ENCODE assay signal across 1 cellular context in the genomic region with DNA sequence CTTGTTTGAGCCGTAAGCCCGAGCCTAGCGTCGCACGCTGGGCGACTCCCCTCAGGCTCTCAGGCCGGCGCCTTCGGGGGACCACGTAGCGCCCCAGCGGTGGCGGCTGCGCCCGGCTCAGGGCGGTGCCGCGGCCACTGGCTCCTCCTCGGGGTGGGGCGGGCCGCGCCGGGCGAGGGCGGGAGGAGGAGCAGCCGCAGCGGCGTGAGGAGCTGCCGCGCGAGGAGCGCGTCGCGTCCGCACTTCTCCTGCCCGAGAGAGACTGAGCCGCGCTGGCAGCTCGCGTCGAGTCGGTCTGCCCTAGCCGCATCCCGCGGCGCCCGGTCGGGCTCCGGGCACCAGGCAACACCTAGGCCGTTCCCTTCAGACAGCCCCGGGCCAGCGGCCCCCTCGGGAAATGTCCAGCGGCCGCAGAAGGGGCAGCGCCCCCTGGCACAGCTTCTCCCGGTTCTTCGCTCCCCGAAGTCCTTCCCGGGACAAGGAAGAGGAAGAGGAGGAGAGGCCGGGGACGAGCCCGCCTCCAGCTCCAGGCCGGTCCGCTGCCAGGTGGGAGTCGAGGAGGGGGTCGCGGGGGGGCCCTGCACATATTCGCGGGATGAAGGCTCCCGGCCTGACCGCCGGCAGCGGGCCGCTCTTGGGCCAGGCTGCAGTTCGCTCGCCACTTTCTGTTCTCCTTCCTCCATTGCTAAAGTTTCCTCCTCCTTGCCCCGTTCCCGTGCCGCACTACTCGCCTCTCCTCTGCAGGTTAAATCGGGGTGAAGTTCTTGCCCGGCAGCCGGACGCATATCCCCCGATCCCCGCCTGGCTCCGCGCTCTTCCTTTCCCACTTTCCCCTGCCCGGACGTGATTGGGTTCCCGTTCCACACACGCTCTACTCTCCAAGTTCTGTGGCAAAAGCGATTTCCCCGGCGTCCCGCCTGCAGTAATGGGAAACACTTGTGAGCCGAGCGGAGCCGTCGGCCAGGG.
TF ChIP-seq lines count a peak whose summit lies in the region.

A gene (plus strand): TSS at position 202 of the 966 bp plus-strand sequence. CDS start 196 bp downstream, at position 398.

TF ChIP-seq in HepG2, 621 proteins besides CTCF, POLR2A, EP300 and RAD21 (continued from another document and continues in another):
- TF ChIP-seq, protein P1, sequence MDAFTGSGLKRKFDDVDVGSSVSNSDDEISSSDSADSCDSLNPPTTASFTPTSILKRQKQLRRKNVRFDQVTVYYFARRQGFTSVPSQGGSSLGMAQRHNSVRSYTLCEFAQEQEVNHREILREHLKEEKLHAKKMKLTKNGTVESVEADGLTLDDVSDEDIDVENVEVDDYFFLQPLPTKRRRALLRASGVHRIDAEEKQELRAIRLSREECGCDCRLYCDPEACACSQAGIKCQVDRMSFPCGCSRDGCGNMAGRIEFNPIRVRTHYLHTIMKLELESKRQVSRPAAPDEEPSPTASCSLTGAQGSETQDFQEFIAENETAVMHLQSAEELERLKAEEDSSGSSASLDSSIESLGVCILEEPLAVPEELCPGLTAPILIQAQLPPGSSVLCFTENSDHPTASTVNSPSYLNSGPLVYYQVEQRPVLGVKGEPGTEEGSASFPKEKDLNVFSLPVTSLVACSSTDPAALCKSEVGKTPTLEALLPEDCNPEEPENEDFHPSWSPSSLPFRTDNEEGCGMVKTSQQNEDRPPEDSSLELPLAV (CRISPR knock-in tag; conservative IDR thresholded peaks at IDR 0.05; ENCODE audit: low read depth) = peak; percentile 76; the same call in 1 of the 2 replicates
- TF ChIP-seq, protein P2, sequence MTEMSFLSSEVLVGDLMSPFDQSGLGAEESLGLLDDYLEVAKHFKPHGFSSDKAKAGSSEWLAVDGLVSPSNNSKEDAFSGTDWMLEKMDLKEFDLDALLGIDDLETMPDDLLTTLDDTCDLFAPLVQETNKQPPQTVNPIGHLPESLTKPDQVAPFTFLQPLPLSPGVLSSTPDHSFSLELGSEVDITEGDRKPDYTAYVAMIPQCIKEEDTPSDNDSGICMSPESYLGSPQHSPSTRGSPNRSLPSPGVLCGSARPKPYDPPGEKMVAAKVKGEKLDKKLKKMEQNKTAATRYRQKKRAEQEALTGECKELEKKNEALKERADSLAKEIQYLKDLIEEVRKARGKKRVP (CRISPR knock-in tag; IDR thresholded peaks at IDR 0.05) = peak in 1 of 2 experiments; percentile 23; a peak in 1 of 4 replicates
- TF ChIP-seq, protein P3, sequence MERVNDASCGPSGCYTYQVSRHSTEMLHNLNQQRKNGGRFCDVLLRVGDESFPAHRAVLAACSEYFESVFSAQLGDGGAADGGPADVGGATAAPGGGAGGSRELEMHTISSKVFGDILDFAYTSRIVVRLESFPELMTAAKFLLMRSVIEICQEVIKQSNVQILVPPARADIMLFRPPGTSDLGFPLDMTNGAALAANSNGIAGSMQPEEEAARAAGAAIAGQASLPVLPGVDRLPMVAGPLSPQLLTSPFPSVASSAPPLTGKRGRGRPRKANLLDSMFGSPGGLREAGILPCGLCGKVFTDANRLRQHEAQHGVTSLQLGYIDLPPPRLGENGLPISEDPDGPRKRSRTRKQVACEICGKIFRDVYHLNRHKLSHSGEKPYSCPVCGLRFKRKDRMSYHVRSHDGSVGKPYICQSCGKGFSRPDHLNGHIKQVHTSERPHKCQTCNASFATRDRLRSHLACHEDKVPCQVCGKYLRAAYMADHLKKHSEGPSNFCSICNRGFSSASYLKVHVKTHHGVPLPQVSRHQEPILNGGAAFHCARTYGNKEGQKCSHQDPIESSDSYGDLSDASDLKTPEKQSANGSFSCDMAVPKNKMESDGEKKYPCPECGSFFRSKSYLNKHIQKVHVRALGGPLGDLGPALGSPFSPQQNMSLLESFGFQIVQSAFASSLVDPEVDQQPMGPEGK (CRISPR knock-in tag; IDR thresholded peaks at IDR 0.05) = peak; percentile 74
- TF ChIP-seq REPIN1 (CRISPR knock-in tag; IDR thresholded peaks at IDR 0.05; ENCODE audit: borderline replicate concordance, low read depth) (peak; percentile 9; the same call in 1 of the 2 replicates), ZNF484 (CRISPR knock-in tag; IDR thresholded peaks at IDR 0.05; ENCODE audit: borderline replicate concordance, low read depth) (no peak), TBX3 (IDR thresholded peaks at IDR 0.05; ENCODE audit: borderline replicate concordance) (no peak), SMAD9 (CRISPR knock-in tag; IDR thresholded peaks at IDR 0.05) (peak; percentile 29; the same call in 1 of the 2 replicates), ZNF747 (CRISPR knock-in tag; IDR thresholded peaks at IDR 0.05; ENCODE audit: borderline replicate concordance) (peak; percentile 83), HNRNPL (IDR thresholded peaks at IDR 0.05; ENCODE audit: low read depth, low read length) (peak; percentile 87), ERF (CRISPR knock-in tag; IDR thresholded peaks at IDR 0.05) (peak; percentile 53; the same call in 1 of the 2 replicates), ZNF598 (CRISPR knock-in tag; IDR thresholded peaks at IDR 0.05; ENCODE audit: borderline replicate concordance) (peak; percentile 69; the same call in 1 of the 2 replicates), ZBTB38 (CRISPR knock-in tag; IDR thresholded peaks at IDR 0.05) (peak; percentile 36; the same call in 1 of the 2 replicates), ZNF724P (CRISPR knock-in tag; IDR thresholded peaks at IDR 0.05; ENCODE audit: borderline replicate concordance) (peak; percentile 87; the same call in 1 of the 2 replicates), JARID2 (CRISPR knock-in tag; IDR thresholded peaks at IDR 0.05; ENCODE audit: insufficient replicate concordance) (no peak), PCBP2 (optimal IDR thresholded peaks at IDR 0.05; ENCODE audit: low read depth, low read length, poor library complexity, severe bottlenecking) (no peak), RXRA (CRISPR knock-in tag; IDR thresholded peaks at IDR 0.05) (peak; percentile 12; the same call in 1 of the 2 replicates), ATM (IDR thresholded peaks at IDR 0.05; ENCODE audit: borderline replicate concordance) (no peak), TP53 (CRISPR knock-in tag; conservative IDR thresholded peaks at IDR 0.05) (0 out of 2 replicates have a peak, but pooled peaks have one; percentile 21), ZNF629 (CRISPR knock-in tag; conservative IDR thresholded peaks at IDR 0.05) (no peak; the same call in 1 of the 2 replicates), ZNF703 (CRISPR knock-in tag; IDR thresholded peaks at IDR 0.05; ENCODE audit: borderline replicate concordance) (no peak), SIN3A (IDR thresholded peaks at IDR 0.05; ENCODE audit: borderline replicate concordance, low read depth, low read length) (peak; percentile 66; the same call in 1 of the 2 replicates), RBFOX2 (IDR thresholded peaks at IDR 0.05; ENCODE audit: low read depth, low read length) (peak; percentile 92)
- TF ChIP-seq, protein P4, sequence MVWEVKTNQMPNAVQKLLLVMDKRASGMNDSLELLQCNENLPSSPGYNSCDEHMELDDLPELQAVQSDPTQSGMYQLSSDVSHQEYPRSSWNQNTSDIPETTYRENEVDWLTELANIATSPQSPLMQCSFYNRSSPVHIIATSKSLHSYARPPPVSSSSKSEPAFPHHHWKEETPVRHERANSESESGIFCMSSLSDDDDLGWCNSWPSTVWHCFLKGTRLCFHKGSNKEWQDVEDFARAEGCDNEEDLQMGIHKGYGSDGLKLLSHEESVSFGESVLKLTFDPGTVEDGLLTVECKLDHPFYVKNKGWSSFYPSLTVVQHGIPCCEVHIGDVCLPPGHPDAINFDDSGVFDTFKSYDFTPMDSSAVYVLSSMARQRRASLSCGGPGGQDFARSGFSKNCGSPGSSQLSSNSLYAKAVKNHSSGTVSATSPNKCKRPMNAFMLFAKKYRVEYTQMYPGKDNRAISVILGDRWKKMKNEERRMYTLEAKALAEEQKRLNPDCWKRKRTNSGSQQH (CRISPR knock-in tag; IDR thresholded peaks at IDR 0.05; ENCODE audit: low read depth) = peak; percentile 55
- TF ChIP-seq, protein P5, sequence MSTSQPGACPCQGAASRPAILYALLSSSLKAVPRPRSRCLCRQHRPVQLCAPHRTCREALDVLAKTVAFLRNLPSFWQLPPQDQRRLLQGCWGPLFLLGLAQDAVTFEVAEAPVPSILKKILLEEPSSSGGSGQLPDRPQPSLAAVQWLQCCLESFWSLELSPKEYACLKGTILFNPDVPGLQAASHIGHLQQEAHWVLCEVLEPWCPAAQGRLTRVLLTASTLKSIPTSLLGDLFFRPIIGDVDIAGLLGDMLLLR (CRISPR knock-in tag; IDR thresholded peaks at IDR 0.05) = peak; percentile 32; the same call in 1 of the 2 replicates
- TF ChIP-seq, protein P6, sequence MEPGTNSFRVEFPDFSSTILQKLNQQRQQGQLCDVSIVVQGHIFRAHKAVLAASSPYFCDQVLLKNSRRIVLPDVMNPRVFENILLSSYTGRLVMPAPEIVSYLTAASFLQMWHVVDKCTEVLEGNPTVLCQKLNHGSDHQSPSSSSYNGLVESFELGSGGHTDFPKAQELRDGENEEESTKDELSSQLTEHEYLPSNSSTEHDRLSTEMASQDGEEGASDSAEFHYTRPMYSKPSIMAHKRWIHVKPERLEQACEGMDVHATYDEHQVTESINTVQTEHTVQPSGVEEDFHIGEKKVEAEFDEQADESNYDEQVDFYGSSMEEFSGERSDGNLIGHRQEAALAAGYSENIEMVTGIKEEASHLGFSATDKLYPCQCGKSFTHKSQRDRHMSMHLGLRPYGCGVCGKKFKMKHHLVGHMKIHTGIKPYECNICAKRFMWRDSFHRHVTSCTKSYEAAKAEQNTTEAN (CRISPR knock-in tag; conservative IDR thresholded peaks at IDR 0.05) = peak; percentile 45; the same call in 1 of the 2 replicates
- TF ChIP-seq, protein P7, sequence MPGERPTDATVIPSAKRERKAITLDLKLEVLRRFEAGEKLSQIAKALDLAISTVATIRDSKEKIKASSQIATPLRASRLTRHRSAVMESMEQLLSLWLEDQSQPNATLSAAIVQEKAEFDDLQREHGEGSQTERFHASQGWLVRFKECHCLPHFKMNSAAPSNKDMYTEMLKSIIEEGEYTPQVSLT (CRISPR knock-in tag; IDR thresholded peaks at IDR 0.05; ENCODE audit: borderline replicate concordance, low read depth) = 0 out of 2 replicates have a peak, but pooled peaks have one; percentile 52
- TF ChIP-seq, protein P8, sequence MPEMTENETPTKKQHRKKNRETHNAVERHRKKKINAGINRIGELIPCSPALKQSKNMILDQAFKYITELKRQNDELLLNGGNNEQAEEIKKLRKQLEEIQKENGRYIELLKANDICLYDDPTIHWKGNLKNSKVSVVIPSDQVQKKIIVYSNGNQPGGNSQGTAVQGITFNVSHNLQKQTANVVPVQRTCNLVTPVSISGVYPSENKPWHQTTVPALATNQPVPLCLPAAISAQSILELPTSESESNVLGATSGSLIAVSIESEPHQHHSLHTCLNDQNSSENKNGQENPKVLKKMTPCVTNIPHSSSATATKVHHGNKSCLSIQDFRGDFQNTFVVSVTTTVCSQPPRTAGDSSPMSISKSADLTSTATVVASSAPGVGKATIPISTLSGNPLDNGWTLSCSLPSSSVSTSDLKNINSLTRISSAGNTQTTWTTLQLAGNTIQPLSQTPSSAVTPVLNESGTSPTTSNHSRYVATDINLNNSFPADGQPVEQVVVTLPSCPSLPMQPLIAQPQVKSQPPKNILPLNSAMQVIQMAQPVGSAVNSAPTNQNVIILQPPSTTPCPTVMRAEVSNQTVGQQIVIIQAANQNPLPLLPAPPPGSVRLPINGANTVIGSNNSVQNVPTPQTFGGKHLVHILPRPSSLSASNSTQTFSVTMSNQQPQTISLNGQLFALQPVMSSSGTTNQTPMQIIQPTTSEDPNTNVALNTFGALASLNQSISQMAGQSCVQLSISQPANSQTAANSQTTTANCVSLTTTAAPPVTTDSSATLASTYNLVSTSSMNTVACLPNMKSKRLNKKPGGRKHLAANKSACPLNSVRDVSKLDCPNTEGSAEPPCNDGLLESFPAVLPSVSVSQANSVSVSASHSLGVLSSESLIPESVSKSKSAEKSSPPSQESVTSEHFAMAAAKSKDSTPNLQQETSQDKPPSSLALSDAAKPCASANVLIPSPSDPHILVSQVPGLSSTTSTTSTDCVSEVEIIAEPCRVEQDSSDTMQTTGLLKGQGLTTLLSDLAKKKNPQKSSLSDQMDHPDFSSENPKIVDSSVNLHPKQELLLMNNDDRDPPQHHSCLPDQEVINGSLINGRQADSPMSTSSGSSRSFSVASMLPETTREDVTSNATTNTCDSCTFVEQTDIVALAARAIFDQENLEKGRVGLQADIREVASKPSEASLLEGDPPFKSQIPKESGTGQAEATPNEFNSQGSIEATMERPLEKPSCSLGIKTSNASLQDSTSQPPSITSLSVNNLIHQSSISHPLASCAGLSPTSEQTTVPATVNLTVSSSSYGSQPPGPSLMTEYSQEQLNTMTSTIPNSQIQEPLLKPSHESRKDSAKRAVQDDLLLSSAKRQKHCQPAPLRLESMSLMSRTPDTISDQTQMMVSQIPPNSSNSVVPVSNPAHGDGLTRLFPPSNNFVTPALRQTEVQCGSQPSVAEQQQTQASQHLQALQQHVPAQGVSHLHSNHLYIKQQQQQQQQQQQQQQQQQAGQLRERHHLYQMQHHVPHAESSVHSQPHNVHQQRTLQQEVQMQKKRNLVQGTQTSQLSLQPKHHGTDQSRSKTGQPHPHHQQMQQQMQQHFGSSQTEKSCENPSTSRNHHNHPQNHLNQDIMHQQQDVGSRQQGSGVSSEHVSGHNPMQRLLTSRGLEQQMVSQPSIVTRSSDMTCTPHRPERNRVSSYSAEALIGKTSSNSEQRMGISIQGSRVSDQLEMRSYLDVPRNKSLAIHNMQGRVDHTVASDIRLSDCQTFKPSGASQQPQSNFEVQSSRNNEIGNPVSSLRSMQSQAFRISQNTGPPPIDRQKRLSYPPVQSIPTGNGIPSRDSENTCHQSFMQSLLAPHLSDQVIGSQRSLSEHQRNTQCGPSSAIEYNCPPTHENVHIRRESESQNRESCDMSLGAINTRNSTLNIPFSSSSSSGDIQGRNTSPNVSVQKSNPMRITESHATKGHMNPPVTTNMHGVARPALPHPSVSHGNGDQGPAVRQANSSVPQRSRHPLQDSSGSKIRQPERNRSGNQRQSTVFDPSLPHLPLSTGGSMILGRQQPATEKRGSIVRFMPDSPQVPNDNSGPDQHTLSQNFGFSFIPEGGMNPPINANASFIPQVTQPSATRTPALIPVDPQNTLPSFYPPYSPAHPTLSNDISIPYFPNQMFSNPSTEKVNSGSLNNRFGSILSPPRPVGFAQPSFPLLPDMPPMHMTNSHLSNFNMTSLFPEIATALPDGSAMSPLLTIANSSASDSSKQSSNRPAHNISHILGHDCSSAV (CRISPR knock-in tag; IDR thresholded peaks at IDR 0.05; ENCODE audit: borderline replicate concordance) = no peak
- TF ChIP-seq, protein P9, sequence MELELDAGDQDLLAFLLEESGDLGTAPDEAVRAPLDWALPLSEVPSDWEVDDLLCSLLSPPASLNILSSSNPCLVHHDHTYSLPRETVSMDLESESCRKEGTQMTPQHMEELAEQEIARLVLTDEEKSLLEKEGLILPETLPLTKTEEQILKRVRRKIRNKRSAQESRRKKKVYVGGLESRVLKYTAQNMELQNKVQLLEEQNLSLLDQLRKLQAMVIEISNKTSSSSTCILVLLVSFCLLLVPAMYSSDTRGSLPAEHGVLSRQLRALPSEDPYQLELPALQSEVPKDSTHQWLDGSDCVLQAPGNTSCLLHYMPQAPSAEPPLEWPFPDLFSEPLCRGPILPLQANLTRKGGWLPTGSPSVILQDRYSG (CRISPR knock-in tag; IDR thresholded peaks at IDR 0.05) = peak; percentile 74; the same call in 1 of the 2 replicates
- TF ChIP-seq, protein P10, sequence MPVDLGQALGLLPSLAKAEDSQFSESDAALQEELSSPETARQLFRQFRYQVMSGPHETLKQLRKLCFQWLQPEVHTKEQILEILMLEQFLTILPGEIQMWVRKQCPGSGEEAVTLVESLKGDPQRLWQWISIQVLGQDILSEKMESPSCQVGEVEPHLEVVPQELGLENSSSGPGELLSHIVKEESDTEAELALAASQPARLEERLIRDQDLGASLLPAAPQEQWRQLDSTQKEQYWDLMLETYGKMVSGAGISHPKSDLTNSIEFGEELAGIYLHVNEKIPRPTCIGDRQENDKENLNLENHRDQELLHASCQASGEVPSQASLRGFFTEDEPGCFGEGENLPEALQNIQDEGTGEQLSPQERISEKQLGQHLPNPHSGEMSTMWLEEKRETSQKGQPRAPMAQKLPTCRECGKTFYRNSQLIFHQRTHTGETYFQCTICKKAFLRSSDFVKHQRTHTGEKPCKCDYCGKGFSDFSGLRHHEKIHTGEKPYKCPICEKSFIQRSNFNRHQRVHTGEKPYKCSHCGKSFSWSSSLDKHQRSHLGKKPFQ (CRISPR knock-in tag; IDR thresholded peaks at IDR 0.05; ENCODE audit: insufficient replicate concordance) = peak; percentile 10
